Comparison of ENCODE assay signal across 1 cellular context in genomic region chr10:50279489-50279888, GRCh38.
TF ChIP-seq lines count a peak whose summit lies in the region.

No MANE protein-coding gene starts in this region.

TF ChIP-seq in WTC11, 78 proteins besides CTCF, POLR2A, EP300 and RAD21 (continued from another document):
- TF ChIP-seq MYBL2 (CRISPR knock-in tag; IDR thresholded peaks at IDR 0.05) (no peak), AR (CRISPR knock-in tag; IDR thresholded peaks at IDR 0.05) (no peak), USF1 (CRISPR knock-in tag; IDR thresholded peaks at IDR 0.05) (no peak), RORB (CRISPR knock-in tag; IDR thresholded peaks at IDR 0.05) (no peak), ERG (CRISPR knock-in tag; IDR thresholded peaks at IDR 0.05) (no peak), ETV6 (CRISPR knock-in tag; IDR thresholded peaks at IDR 0.05) (no peak), ZNF512 (CRISPR knock-in tag; IDR thresholded peaks at IDR 0.05; ENCODE audit: borderline replicate concordance) (no peak), MLX (CRISPR knock-in tag; IDR thresholded peaks at IDR 0.05) (no peak), SMAD3 (CRISPR knock-in tag; IDR thresholded peaks at IDR 0.05; ENCODE audit: borderline replicate concordance) (no peak), CDX4 (CRISPR knock-in tag; IDR thresholded peaks at IDR 0.05; ENCODE audit: borderline replicate concordance) (no peak)
